ENCODE assay signal across 1 cellular context in genomic region chr1:28417441-28418277, GRCh38.
TF ChIP-seq lines count a peak whose summit lies in the region.

No MANE protein-coding gene starts in this region.

TF ChIP-seq in HEK293, 187 proteins besides CTCF, POLR2A, EP300 and RAD21 (continued from another document):
- no peak for TF ChIP-seq ZNF830 (tag by site-specific recombination; IDR thresholded peaks at IDR 0.05; ENCODE audit: low read depth)
- no peak for TF ChIP-seq ZNF138 (tag by site-specific recombination; IDR thresholded peaks at IDR 0.05; ENCODE audit: borderline replicate concordance)
- TF ChIP-seq PRDM4 (tag by site-specific recombination; IDR thresholded peaks at IDR 0.05), result no peak
- TF ChIP-seq ZNF792 (tag by site-specific recombination; IDR thresholded peaks at IDR 0.05), result no peak
- TF ChIP-seq GFI1B (tag by site-specific recombination; IDR thresholded peaks at IDR 0.05), result 0 out of 2 replicates have a peak, but pooled peaks have one; percentile 18
- TF ChIP-seq AEBP2 (tag by site-specific recombination; IDR thresholded peaks at IDR 0.05; ENCODE audit: borderline replicate concordance), result no peak
- TF ChIP-seq ATF2 (tag by site-specific recombination; IDR thresholded peaks at IDR 0.05; ENCODE audit: low read depth), result 0 out of 2 replicates have a peak, but pooled peaks have one; percentile 46
- TF ChIP-seq KLF10 (tag by site-specific recombination; IDR thresholded peaks at IDR 0.05), result 0 out of 2 replicates have a peak, but pooled peaks have one; percentile 8
- TF ChIP-seq WT1 (tag by site-specific recombination; IDR thresholded peaks at IDR 0.05), result no peak
- no peak for TF ChIP-seq ZNF184 (tag by site-specific recombination; IDR thresholded peaks at IDR 0.05)
- TF ChIP-seq ZNF10 (tag by site-specific recombination; IDR thresholded peaks at IDR 0.05), result 0 out of 2 replicates have a peak, but pooled peaks have one; percentile 8
- TF ChIP-seq ZNF639 (tag by site-specific recombination; IDR thresholded peaks at IDR 0.05), result no peak
- TF ChIP-seq ZNF274 (IDR thresholded peaks at IDR 0.05; ENCODE audit: low read length), result no peak
- no peak for TF ChIP-seq ZNF274 (tag by site-specific recombination; IDR thresholded peaks at IDR 0.05; ENCODE audit: borderline replicate concordance)
- 0 out of 2 replicates have a peak, but pooled peaks have one; percentile 46 for TF ChIP-seq SP7 (tag by site-specific recombination; IDR thresholded peaks at IDR 0.05)
- TF ChIP-seq PRDM10 (tag by site-specific recombination; IDR thresholded peaks at IDR 0.05), result 0 out of 2 replicates have a peak, but pooled peaks have one; percentile 6
- TF ChIP-seq ZBTB17 (tag by site-specific recombination; IDR thresholded peaks at IDR 0.05), result peak; percentile 63
- TF ChIP-seq PRDM6 (tag by site-specific recombination; IDR thresholded peaks at IDR 0.05), result peak; percentile 83
- peak; percentile 92 for TF ChIP-seq ZNF600 (tag by site-specific recombination; IDR thresholded peaks at IDR 0.05)
- 0 out of 2 replicates have a peak, but pooled peaks have one; percentile 15 for TF ChIP-seq ZIC2 (tag by site-specific recombination; IDR thresholded peaks at IDR 0.05)
- no peak for TF ChIP-seq ZBTB21 (tag by site-specific recombination; IDR thresholded peaks at IDR 0.05)
